In the genomic region with DNA sequence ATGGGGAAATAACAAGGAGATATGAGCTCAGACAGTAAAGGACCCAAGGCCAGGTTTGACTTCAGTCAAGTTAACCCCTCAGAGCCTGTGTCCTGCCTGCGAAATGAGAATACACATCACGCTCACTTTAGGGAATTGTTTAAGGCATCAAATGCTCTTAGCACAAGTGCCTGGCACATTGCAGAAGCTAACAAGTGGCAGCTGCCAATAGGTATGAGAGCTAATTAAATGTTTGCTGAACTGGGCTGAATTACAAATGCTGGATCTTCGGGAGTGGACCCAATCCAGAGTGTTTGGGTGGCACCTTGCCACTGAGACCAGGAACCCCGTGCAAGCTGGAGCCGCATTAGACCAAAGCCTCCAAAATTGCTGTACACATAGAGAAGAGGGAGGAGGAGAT, we compare ENCODE assay signal across 17 cellular contexts.
DNase-seq lines count a peak whose midpoint lies in the region; ATAC-seq, FAIRE-seq and TF ChIP-seq lines count a peak whose summit lies in the region.
"Had no signal": no experiment of that assay in that cellular context is flagged by ENCODE, and none has a peak within 500 bp of the region (broad histone marks: within the 10 kb centered on the region; RNA-seq: fewer than 3 reads in every experiment).

No MANE protein-coding gene starts in this region.

- TF ChIP-seq CTCF in bronchial epithelial cell (IDR thresholded peaks at IDR 0.05; ENCODE audit: insufficient read depth, low read length, severe bottlenecking) = no peak

- no peaks in the 10 kb centered on the region for H3K27me3 ChIP-seq in bronchial epithelial cell (ENCODE audit: control insufficient read depth, insufficient read depth, low read length)

- DNase-seq in NCI-H1092 treated with DMSO at 0.1 percent for 48 hours (lab: John Stamatoyannopoulos, UW) = peak; percentile 21
- peak; percentile 15 for DNase-seq in NCI-H510A (lab: John Stamatoyannopoulos, UW)
- DNase-seq in bronchial epithelial cell (ENCODE audit: low read depth) = no peak
- DNase-seq in substantia nigra (lab: John Stamatoyannopoulos, UW) = no peak
- DNase-seq in stimulated activated CD8-positive, alpha-beta memory T cell treated with anti-CD3 and anti-CD28 coated beads, Interleukin-4, amount 100 ng/mL, for 48 hours = no peak
- DNase-seq: C1 segment of cervical spinal cord; CD4-positive, CD25-positive, alpha-beta regulatory T cell; CD8-positive, alpha-beta memory T cell; COR-L47; DMS79 treated with DMSO at 0.1 percent for 48 hours; GF-D8; GM23248 had no signal

- peak; percentile 52 for FAIRE-seq in bronchial epithelial cell (lab: Jason Lieb, UNC)
- FAIRE-seq: D721Med had no signal

- no peaks in the 10 kb centered on the region for H3K36me3 ChIP-seq in bronchial epithelial cell (ENCODE audit: control insufficient read depth, insufficient read depth, low read length)
- H3K36me3 ChIP-seq: HAP-1 had no signal

- peak overlapping the region; percentile 5 for H3K27ac ChIP-seq in substantia nigra (ENCODE audit: low read depth, low read length, poor library complexity, severe bottlenecking)
- H3K27ac ChIP-seq: GM23248, KMS-11 had no signal

- ATAC-seq in GM21360 (IDR thresholded peaks at IDR 0.05; ENCODE audit: unreplicated experiment) = no peak
- ATAC-seq in GM21381 (IDR thresholded peaks at IDR 0.05; ENCODE audit: unreplicated experiment) = no peak

- H3K4me3 ChIP-seq in bronchial epithelial cell (ENCODE audit: low read depth, low read length) = no peak overlapping the region
- H3K4me3 ChIP-seq: GM23248, HAP-1 had no signal

Comparison
In these comparisons a context has a peak if more than half of its experiments do, and no peak if none do; other contexts are left out.
1. DNase-seq: peak in NCI-H1092 treated with DMSO at 0.1 percent for 48 hours (single experiment) and NCI-H510A (single experiment); none in bronchial epithelial cell (single experiment), substantia nigra (0 of 49) and stimulated activated CD8-positive, alpha-beta memory T cell treated with anti-CD3 and anti-CD28 coated beads, Interleukin-4, amount 100 ng/mL, for 48 hours (single experiment).